Comparison of ENCODE assay signal across 15 cellular contexts in genomic region chr7:130376461-130376860, GRCh38. TPM values are rescaled to one million over a fixed set of nuclear protein-coding genes. Genes with fewer than 3 reads are reported as not detected.
"Had no signal": no experiment of that assay in that cellular context is flagged by ENCODE, and none has a peak within 500 bp of the region (broad histone marks: within the 10 kb centered on the region; RNA-seq: fewer than 3 reads in every experiment).

No MANE protein-coding gene starts in this region.

RNA-seq across cellular contexts. Expression of gene CPA1, which starts 3.8 kb away (rescaled TPM):
- total RNA-seq: activated B cell treated with CpG ODN at 0.5 μM for 24 hours; activated CD4-positive, alpha-beta memory T cell treated with anti-CD3 and anti-CD28 coated beads for 36 hours; activated CD4-positive, alpha-beta T cell treated with anti-CD3 and anti-CD28 coated beads, Interleukin-2, amount 10 ng/mL, durations not matched to agents 24 days and 14 days; activated CD8-positive, alpha-beta memory T cell treated with anti-CD3 and anti-CD28 coated beads for 36 hours; activated CD8-positive, alpha-beta T cell treated with anti-CD3 and anti-CD28 coated beads for 36 hours; activated naive CD4-positive, alpha-beta T cell treated with anti-CD3 and anti-CD28 coated beads for 36 hours; activated naive CD4-positive, alpha-beta T cell treated with anti-CD3 and anti-CD28 coated beads, Interleukin-2, amount 50 U/mL, for 72 hours; activated naive CD8-positive, alpha-beta T cell treated with anti-CD3 and anti-CD28 coated beads for 36 hours; activated T-cell treated with anti-CD3 and anti-CD28 coated beads, Interleukin-2, amount 50 U/mL, for 72 hours; activated T-helper 1 cell treated with anti-CD3 and anti-CD28 coated beads, Interleukin-12 subunit alpha, Interleukin-12 subunit beta, Interleukin-2, Interleukin-4 antibody, amounts not matched to agents 30 ng/mL and 10 ng/mL and 1 ng/mL, durations not matched to agents 14 hours and 24 hours and 36 hours; activated T-helper 17 cell treated with anti-CD3 and anti-CD28 coated beads, Interleukin-2, amount 50 U/mL, for 72 hours; astrocyte; bronchial epithelial cell had no signal

RNA-seq across cellular contexts. Expression of gene CPA5, which starts 31.8 kb away (rescaled TPM):
- total RNA-seq: activated B cell treated with CpG ODN at 0.5 μM for 24 hours, aorta, astrocyte, bronchial epithelial cell, cardiac muscle cell had no signal
- polyA plus RNA-seq: aorta had no signal
